In the genomic region with DNA sequence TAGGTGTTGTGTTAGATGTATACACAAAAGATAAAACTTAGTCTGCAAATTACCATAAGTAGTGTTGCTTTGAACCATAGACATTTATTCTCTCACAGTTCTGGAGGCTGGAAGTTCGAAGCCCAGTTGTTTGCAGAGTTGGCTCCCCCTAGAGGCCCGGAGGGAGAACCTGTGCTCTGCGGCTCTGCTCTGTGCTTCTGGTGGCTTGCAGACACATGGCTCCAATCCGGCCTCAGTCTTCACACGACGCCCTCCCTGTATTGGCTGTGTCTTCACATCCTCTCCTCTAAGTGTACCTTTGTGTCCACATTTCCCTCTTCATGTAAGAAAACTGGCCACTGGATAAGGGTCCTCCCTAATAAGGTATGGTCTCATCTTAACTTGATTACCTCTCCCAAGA, we compare ENCODE assay signal across 9 cellular contexts.
DNase-seq lines count a peak whose midpoint lies in the region; ATAC-seq, FAIRE-seq and TF ChIP-seq lines count a peak whose summit lies in the region.
"Had no signal": no experiment of that assay in that cellular context is flagged by ENCODE, and none has a peak within 500 bp of the region (broad histone marks: within the 10 kb centered on the region; RNA-seq: fewer than 3 reads in every experiment).

No MANE protein-coding gene starts in this region.

- H3K4me2 ChIP-seq in Loucy (ENCODE audit: low read depth, low read length, poor library complexity, severe bottlenecking) (no peak overlapping the region), H1 (ENCODE audit: insufficient read depth in 1 of 2, low read depth in 2 of 2, low read length in 2 of 2) (no peak overlapping the region)

- H4K8ac ChIP-seq in H1 (ENCODE audit: extremely low read depth, insufficient read depth, low read length), result no peak overlapping the region; the same call in 1 of the 2 replicates

- H3K23me2 ChIP-seq in H1 (ENCODE audit: low read depth, low read length), result no peaks in the 10 kb centered on the region

- H2AFZ ChIP-seq in Loucy (ENCODE audit: low read length) (no peak overlapping the region), H1 (ENCODE audit: low read length) (no peak overlapping the region)

- CTCF ChIA-PET in H1 (lab: Charles Lee; ENCODE audit: partially characterized antibody), result no interaction called here

- H3K27ac ChIP-seq in C4-2B (no peak overlapping the region), H1 (ENCODE audit: low read depth, low read length) (no peak overlapping the region)

- no peak overlapping the region for H4K91ac ChIP-seq in H1 (replicated peaks; ENCODE audit: insufficient read length, low read length)

- ATAC-seq in stimulated activated effector memory CD8-positive, alpha-beta T cell treated with anti-CD3 and anti-CD28 coated beads, Interleukin-12 subunit alpha, Interleukin-12 subunit beta, amount 100 ng/mL, for 72 hours, result no peak

- H2BK5ac ChIP-seq in H1 (ENCODE audit: low read depth, low read length), result no peak overlapping the region

- H2BK20ac ChIP-seq in H1 (ENCODE audit: low read length), result no peak overlapping the region

- DNase-seq in GM12865 (ENCODE audit: low read depth) (peak; percentile 35), H1 (ENCODE audit: low read depth in 1 of 2, low spot score in 2 of 2) (peak in 1 of 2 experiments; percentile 60), KG1 (lab: John Stamatoyannopoulos, UW) (no peak), SIG-M5 treated with dmso at 0.1 percent for 504 hours (lab: John Stamatoyannopoulos, UW; ENCODE audit: unreplicated experiment) (no peak)
- no peak for DNase-seq in stimulated activated naive CD4-positive, alpha-beta T cell (lab: John Stamatoyannopoulos, UW)
- DNase-seq in stimulated activated effector memory CD8-positive, alpha-beta T cell treated with anti-CD3 and anti-CD28 coated beads, Interleukin-12 subunit alpha, Interleukin-12 subunit beta, amount 100 ng/mL, for 72 hours (ENCODE audit: low spot score in 2 of 2), result no peak
- DNase-seq: NCI-H1436 had no signal

- H4K20me1 ChIP-seq in Loucy (ENCODE audit: insufficient read depth, low read length, poor library complexity, severe bottlenecking), result no peaks in the 10 kb centered on the region
- no peaks in the 10 kb centered on the region for H4K20me1 ChIP-seq in H1 (replicated peaks in 1 of 2; ENCODE audit: control insufficient read depth in 1 of 2, insufficient read depth in 2 of 2, low read length in 2 of 2)

- H3K18ac ChIP-seq in H1 (ENCODE audit: extremely low read depth, low read length), result no peak overlapping the region

- H3K4me3 ChIP-seq in GM12865 (ENCODE audit: low read depth, low read length), result no peak overlapping the region
- no peak overlapping the region for H3K4me3 ChIP-seq in Loucy (ENCODE audit: low read length, poor library complexity, severe bottlenecking)
- H3K4me3 ChIP-seq in H1 (ENCODE audit: extremely low read depth in 1 of 4, insufficient read depth in 2 of 4, low read depth in 3 of 4, low read length in 4 of 4), result no peak overlapping the region

- WGBS in H1 (ENCODE audit: extremely low coverage in 1 of 2, insufficient coverage in 1 of 2, insufficient read length in 1 of 2, insufficient replicate concordance in 2 of 2, low coverage in 1 of 2, low lambda C conversion rate in 2 of 2, missing lambda C conversion rate in 1 of 2), 2 experiments, result 84% methylated on average over 6 of the region's 6 CpGs; no CpG with 5 or more reads in 1 of the 2 experiments

- H3K27me3 ChIP-seq in Loucy (ENCODE audit: insufficient read depth, low read length, poor library complexity, severe bottlenecking), result no peaks in the 10 kb centered on the region
- H3K27me3 ChIP-seq in H1 (replicated peaks in 1 of 4; ENCODE audit: control insufficient read depth in 3 of 4, extremely low read depth in 1 of 4, insufficient read depth in 3 of 4, low read length in 3 of 4), result no peaks in the 10 kb centered on the region

- H3K79me2 ChIP-seq in Loucy (ENCODE audit: insufficient read depth, low read length) (no peaks in the 10 kb centered on the region), H1 (ENCODE audit: control insufficient read depth in 1 of 2, insufficient read depth in 2 of 2, low read length in 2 of 2) (no peaks in the 10 kb centered on the region)

- TF ChIP-seq CTCF in C4-2B (conservative IDR thresholded peaks at IDR 0.05) (peak; percentile 80), GM12865 (IDR thresholded peaks at IDR 0.05; ENCODE audit: insufficient read depth, low read depth, low read length, missing control alignments) (peak; percentile 48), Loucy (conservative IDR thresholded peaks at IDR 0.05; ENCODE audit: low read length) (peak; percentile 45), H1 (IDR thresholded peaks at IDR 0.05; ENCODE audit: control extremely low read depth in 1 of 3, insufficient read depth in 1 of 3, low read depth in 1 of 3, low read length in 3 of 3) (peak; percentile 69 to 86 (median 70))

- H2BK15ac ChIP-seq in H1 (ENCODE audit: low read length), result no peak overlapping the region

- peaks cover 12% of the 10 kb centered on the region for H3K9me3 Mint-ChIP-seq in stimulated activated effector memory CD8-positive, alpha-beta T cell treated with anti-CD3 and anti-CD28 coated beads, Interleukin-12 subunit alpha, Interleukin-12 subunit beta, amount 100 ng/mL, for 72 hours

- no peak overlapping the region for H3K4ac ChIP-seq in H1 (replicated peaks; ENCODE audit: insufficient read length, low read depth, low read length)

- no peak for TF ChIP-seq POLR2A in H1 (IDR thresholded peaks at IDR 0.05; ENCODE audit: control extremely low read depth in 1 of 2, low read depth in 2 of 2, low read length in 2 of 2)

- H3K56ac ChIP-seq in H1 (replicated peaks; ENCODE audit: insufficient read length, low read depth, low read length), result no peak overlapping the region

- H3K36me3 ChIP-seq in Loucy (ENCODE audit: insufficient read depth, low read length), result no peaks in the 10 kb centered on the region
- no peaks in the 10 kb centered on the region for H3K36me3 ChIP-seq in H1 (ENCODE audit: control insufficient read depth in 2 of 4, insufficient read depth in 4 of 4, low read length in 3 of 4)

- H3K79me1 ChIP-seq in H1 (ENCODE audit: low read depth, low read length), result no peaks in the 10 kb centered on the region; the same call in 1 of the 2 replicates

- POLR2A ChIA-PET in H1 (lab: Charles Lee; ENCODE audit: partially characterized antibody), result no interaction called here

- no peak overlapping the region for H3K4me3 Mint-ChIP-seq in stimulated activated effector memory CD8-positive, alpha-beta T cell treated with anti-CD3 and anti-CD28 coated beads, Interleukin-12 subunit alpha, Interleukin-12 subunit beta, amount 100 ng/mL, for 72 hours

- no peaks in the 10 kb centered on the region for H3K9me2 ChIP-seq in Loucy (replicated peaks; ENCODE audit: low read depth, low read length)

- H3K9ac ChIP-seq in Loucy (ENCODE audit: low read depth, low read length, poor library complexity, severe bottlenecking) (no peak overlapping the region), H1 (replicated peaks in 1 of 4; ENCODE audit: extremely low read depth in 1 of 4, low read depth in 3 of 4, low read length in 3 of 4) (no peak overlapping the region)

- no peak overlapping the region for H3K27ac Mint-ChIP-seq in stimulated activated effector memory CD8-positive, alpha-beta T cell treated with anti-CD3 and anti-CD28 coated beads, Interleukin-12 subunit alpha, Interleukin-12 subunit beta, amount 100 ng/mL, for 72 hours

- H2BK12ac ChIP-seq in H1 (ENCODE audit: low read depth, low read length), result no peak overlapping the region

- H4K5ac ChIP-seq in H1 (ENCODE audit: insufficient read length, low read depth, low read length), result no peak overlapping the region

- no peak overlapping the region for H3K23ac ChIP-seq in H1 (ENCODE audit: insufficient read length)

- H3K9me3 ChIP-seq in Loucy (ENCODE audit: insufficient read depth, low read depth, low read length), result no peaks in the 10 kb centered on the region
- H3K9me3 ChIP-seq in H1 (ENCODE audit: insufficient read depth in 2 of 2, low read depth in 1 of 2, low read length in 1 of 2), result no peaks in the 10 kb centered on the region; a peak in 1 of 4 replicates

- no peaks in the 10 kb centered on the region for H3K36me3 Mint-ChIP-seq in stimulated activated effector memory CD8-positive, alpha-beta T cell treated with anti-CD3 and anti-CD28 coated beads, Interleukin-12 subunit alpha, Interleukin-12 subunit beta, amount 100 ng/mL, for 72 hours

- peak; percentile 64 to 70 for TF ChIP-seq RAD21 in H1 (IDR thresholded peaks at IDR 0.05 in 1 of 2, conservative IDR thresholded peaks at IDR 0.05 in 1 of 2; ENCODE audit: low read depth in 2 of 2, low read length in 2 of 2)

- H3K4me1 ChIP-seq in Loucy (ENCODE audit: insufficient read depth, low read length, poor library complexity, severe bottlenecking), result no peaks in the 10 kb centered on the region
- H3K4me1 ChIP-seq in H1 (replicated peaks in 1 of 4; ENCODE audit: control insufficient read depth in 3 of 4, insufficient read depth in 4 of 4, low read length in 3 of 4), result no peaks in the 10 kb centered on the region

- no peaks in the 10 kb centered on the region for H3K4me1 Mint-ChIP-seq in stimulated activated effector memory CD8-positive, alpha-beta T cell treated with anti-CD3 and anti-CD28 coated beads, Interleukin-12 subunit alpha, Interleukin-12 subunit beta, amount 100 ng/mL, for 72 hours

- H3F3A ChIP-seq in Loucy (ENCODE audit: low read depth), result no peaks in the 10 kb centered on the region

- H2BK120ac ChIP-seq in H1 (replicated peaks; ENCODE audit: low read depth, low read length), result no peak overlapping the region

- TF ChIP-seq EP300 in H1 (IDR thresholded peaks at IDR 0.05; ENCODE audit: borderline replicate concordance in 1 of 2, low read depth in 2 of 2, low read length in 2 of 2), result no peak

- peak; percentile 39 for FAIRE-seq in H1 (lab: Jason Lieb, UNC)

- H3K14ac ChIP-seq in H1 (ENCODE audit: insufficient read length), result no peak overlapping the region

- no peak overlapping the region for H2AK5ac ChIP-seq in H1 (ENCODE audit: low read depth, low read length)

TF ChIP-seq in H1, 55 proteins besides CTCF, POLR2A, EP300 and RAD21 (continues in another document):
- no peak for TF ChIP-seq NRF1 (IDR thresholded peaks at IDR 0.05; ENCODE audit: low read depth, low read length)
- no peak for TF ChIP-seq KDM1A (IDR thresholded peaks at IDR 0.05; ENCODE audit: borderline replicate concordance, low read length)
- no peak for TF ChIP-seq BRCA1 (IDR thresholded peaks at IDR 0.05; ENCODE audit: low read depth, low read length)
- TF ChIP-seq YY1 (IDR thresholded peaks at IDR 0.05; ENCODE audit: low read depth, low read length), result no peak
- no peak for TF ChIP-seq CTBP2 (IDR thresholded peaks at IDR 0.05; ENCODE audit: borderline replicate concordance, insufficient read depth, insufficient read length, low read length)
- no peak for TF ChIP-seq SP1 (IDR thresholded peaks at IDR 0.05; ENCODE audit: low read depth, low read length)
- TF ChIP-seq RFX5 (IDR thresholded peaks at IDR 0.05; ENCODE audit: borderline replicate concordance, low read depth, low read length), result no peak
